ENCODE assay signal across 25 cellular contexts in the genomic region with DNA sequence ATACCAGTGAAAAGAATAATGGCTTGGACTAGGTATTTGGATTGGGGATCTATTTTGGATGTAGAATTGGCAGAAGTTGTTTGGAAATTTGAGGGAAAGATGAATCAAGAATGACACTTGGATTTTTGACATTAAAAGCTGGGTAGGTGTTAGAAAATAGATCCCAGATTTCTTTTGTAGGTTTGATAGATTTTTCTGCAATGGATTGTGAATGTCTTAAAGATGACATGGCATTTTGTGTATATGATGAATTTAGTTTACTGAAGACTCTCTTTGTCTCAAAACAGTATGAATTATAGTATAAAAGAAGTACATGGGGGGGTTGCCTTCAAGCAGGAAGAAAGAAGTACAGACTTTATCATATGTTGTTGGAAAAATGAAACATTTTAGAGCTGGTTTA.
DNase-seq lines count a peak whose midpoint lies in the region; ATAC-seq, FAIRE-seq and TF ChIP-seq lines count a peak whose summit lies in the region.
"Had no signal": no experiment of that assay in that cellular context is flagged by ENCODE, and none has a peak within 500 bp of the region (broad histone marks: within the 10 kb centered on the region; RNA-seq: fewer than 3 reads in every experiment).

No MANE protein-coding gene starts in this region.

- CTCF ChIA-PET in endothelial cell of umbilical vein (lab: Charles Lee), result interaction anchor here (1.8 kb wide), 1 partner anchor 162 kb away, joined by 16 read pairs; no protein-coding TSS in a partner anchor

- H3K27me3 ChIP-seq in SJCRH30 (no peaks in the 10 kb centered on the region), endothelial cell of umbilical vein (ENCODE audit: control insufficient read depth in 2 of 2, insufficient read depth in 2 of 2, low read length in 2 of 2) (no peaks in the 10 kb centered on the region), right atrium auricular region (no peaks in the 10 kb centered on the region)
- H3K27me3 ChIP-seq: foreskin keratinocyte, left lung, transverse colon had no signal

- H3K4me3 ChIP-seq in SJCRH30, result no peak overlapping the region
- no peak overlapping the region for H3K4me3 ChIP-seq in endothelial cell of umbilical vein (replicated peaks in 1 of 3; ENCODE audit: insufficient read depth in 1 of 3, low read depth in 1 of 3, low read length in 3 of 3)
- no peak overlapping the region for H3K4me3 ChIP-seq in right atrium auricular region
- H3K4me3 ChIP-seq: left lung, transverse colon had no signal

- H3K4me1 ChIP-seq in SJCRH30, result no peaks in the 10 kb centered on the region
- no peaks in the 10 kb centered on the region for H3K4me1 ChIP-seq in endothelial cell of umbilical vein (ENCODE audit: control insufficient read depth, extremely low read depth, insufficient read depth, low read length)
- peaks cover 0 to 14% of the 10 kb centered on the region in 2 donors for H3K4me1 ChIP-seq in right atrium auricular region
- H3K4me1 ChIP-seq: foreskin keratinocyte had no signal

- H3K9me3 Mint-ChIP-seq in activated T-cell treated with anti-CD3 and anti-CD28 coated beads, Interleukin-2, amount 50 U/mL, for 72 hours, result no peaks in the 10 kb centered on the region
- no peaks in the 10 kb centered on the region for H3K9me3 Mint-ChIP-seq in stimulated activated effector memory CD8-positive, alpha-beta T cell treated with anti-CD3 and anti-CD28 coated beads, Interleukin-12 subunit alpha, Interleukin-12 subunit beta, amount 100 ng/mL, for 72 hours
- H3K9me3 Mint-ChIP-seq: activated B cell treated with CpG ODN at 0.5 μM for 24 hours; CD4-positive, alpha-beta memory T cell; effector memory CD8-positive, alpha-beta T cell; T-helper 1 cell treated with Interleukin-12 subunit alpha and Interleukin-12 subunit beta and Interleukin-4 antibody, amounts not matched to agents 30 μg/mL and 1 μg/mL, for 36 hours had no signal

- no peak for ATAC-seq in activated T-cell treated with anti-CD3 and anti-CD28 coated beads, Interleukin-2, amount 50 U/mL, for 72 hours (replicated peaks in 1 of 2)
- ATAC-seq in stimulated activated effector memory CD8-positive, alpha-beta T cell treated with anti-CD3 and anti-CD28 coated beads, Interleukin-12 subunit alpha, Interleukin-12 subunit beta, amount 100 ng/mL, for 72 hours, result no peak
- ATAC-seq: effector memory CD8-positive, alpha-beta T cell; foreskin keratinocyte; left lung had no signal

- H3K27ac ChIP-seq in SJCRH30, result peak overlapping the region; percentile 10; the same call in 1 of the 2 replicates
- peak overlapping the region; percentile 11 for H3K27ac ChIP-seq in endothelial cell of umbilical vein (ENCODE audit: insufficient read depth, low read depth, low read length)
- no peak overlapping the region for H3K27ac ChIP-seq in right atrium auricular region
- H3K27ac ChIP-seq: foreskin keratinocyte, left lung had no signal

- dilution Hi-C loops in endothelial cell of umbilical vein (cut with MboI; ENCODE audit: extremely low pct_ligation_motif_present, low sequenced_read_pairs), result no loop called here

- POLR2A ChIA-PET in endothelial cell of umbilical vein (lab: Charles Lee), result no interaction called here

- no peak overlapping the region for H2AFZ ChIP-seq in endothelial cell of umbilical vein (ENCODE audit: low read depth, low read length)

- no peak overlapping the region for H3K4me3 Mint-ChIP-seq in activated T-cell treated with anti-CD3 and anti-CD28 coated beads, Interleukin-2, amount 50 U/mL, for 72 hours
- H3K4me3 Mint-ChIP-seq in stimulated activated effector memory CD8-positive, alpha-beta T cell treated with anti-CD3 and anti-CD28 coated beads, Interleukin-12 subunit alpha, Interleukin-12 subunit beta, amount 100 ng/mL, for 72 hours, result no peak overlapping the region
- H3K4me3 Mint-ChIP-seq: activated B cell treated with CpG ODN at 0.5 μM for 24 hours; CD4-positive, alpha-beta memory T cell; effector memory CD8-positive, alpha-beta T cell; T-helper 1 cell treated with Interleukin-12 subunit alpha and Interleukin-12 subunit beta and Interleukin-4 antibody, amounts not matched to agents 30 μg/mL and 1 μg/mL, for 36 hours had no signal

- no peak for TF ChIP-seq POLR2A in endothelial cell of umbilical vein (IDR thresholded peaks at IDR 0.05; ENCODE audit: low read depth, low read length)

- H3K4me1 Mint-ChIP-seq in activated T-cell treated with anti-CD3 and anti-CD28 coated beads, Interleukin-2, amount 50 U/mL, for 72 hours (ENCODE audit: low read depth), result no peaks in the 10 kb centered on the region
- no peaks in the 10 kb centered on the region for H3K4me1 Mint-ChIP-seq in stimulated activated effector memory CD8-positive, alpha-beta T cell treated with anti-CD3 and anti-CD28 coated beads, Interleukin-12 subunit alpha, Interleukin-12 subunit beta, amount 100 ng/mL, for 72 hours
- H3K4me1 Mint-ChIP-seq: activated B cell treated with CpG ODN at 0.5 μM for 24 hours had no signal

- H3K79me2 ChIP-seq in endothelial cell of umbilical vein (ENCODE audit: control insufficient read depth, insufficient read depth, low read length), result no peaks in the 10 kb centered on the region

- H3K27me3 Mint-ChIP-seq in activated T-cell treated with anti-CD3 and anti-CD28 coated beads, Interleukin-2, amount 50 U/mL, for 72 hours (ENCODE audit: low read depth), result no peaks in the 10 kb centered on the region
- H3K27me3 Mint-ChIP-seq: activated B cell treated with CpG ODN at 0.5 μM for 24 hours; CD4-positive, alpha-beta memory T cell; effector memory CD8-positive, alpha-beta T cell had no signal

- H3K36me3 ChIP-seq in SJCRH30 (peaks cover 14% of the 10 kb centered on the region), endothelial cell of umbilical vein (ENCODE audit: control insufficient read depth in 2 of 2, extremely low read depth in 1 of 2, insufficient read depth in 2 of 2, low read length in 2 of 2) (peaks cover 0 to 6% of the 10 kb centered on the region in 2 experiments), right atrium auricular region (peaks cover 11% of the 10 kb centered on the region)

- intact Hi-C loops in endothelial cell of umbilical vein (cut with micrococcal nuclease), result no loop called here

- H3K27ac Mint-ChIP-seq in activated T-cell treated with anti-CD3 and anti-CD28 coated beads, Interleukin-2, amount 50 U/mL, for 72 hours, result peak overlapping the region; percentile 13
- peak overlapping the region; percentile 3 for H3K27ac Mint-ChIP-seq in stimulated activated effector memory CD8-positive, alpha-beta T cell treated with anti-CD3 and anti-CD28 coated beads, Interleukin-12 subunit alpha, Interleukin-12 subunit beta, amount 100 ng/mL, for 72 hours
- H3K27ac Mint-ChIP-seq: activated B cell treated with CpG ODN at 0.5 μM for 24 hours; T-helper 1 cell treated with Interleukin-12 subunit alpha and Interleukin-12 subunit beta and Interleukin-4 antibody, amounts not matched to agents 30 μg/mL and 1 μg/mL, for 36 hours had no signal

- no peak overlapping the region for H3K4me2 ChIP-seq in endothelial cell of umbilical vein (ENCODE audit: insufficient read depth, low read length)

- no peak for TF ChIP-seq CTCF in endothelial cell of umbilical vein (IDR thresholded peaks at IDR 0.05; ENCODE audit: extremely low read depth in 1 of 2, insufficient read depth in 1 of 2, low read depth in 1 of 2, low read length in 2 of 2)
- no peak for TF ChIP-seq CTCF in right atrium auricular region (IDR thresholded peaks at IDR 0.05)

- no peaks in the 10 kb centered on the region for H4K20me1 ChIP-seq in endothelial cell of umbilical vein (replicated peaks; ENCODE audit: control insufficient read depth, extremely low read depth, insufficient read depth, low read length)

- BruUV-seq in endothelial cell of umbilical vein (replicated peaks; lab: Mats Ljungman, UMichigan), result no TSS peak

- DNase-seq in activated T-cell treated with anti-CD3 and anti-CD28 coated beads, Interleukin-2, amount 50 U/mL, for 72 hours, result no peak
- no peak for DNase-seq in activated T-cell treated with anti-CD3 and anti-CD28 coated beads, Interleukin-2, amount 50 U/mL, for 1 hour
- DNase-seq in SJCRH30 (no peak), endothelial cell of umbilical vein (ENCODE audit: low read depth, low spot score) (no peak), right atrium auricular region (ENCODE audit: low spot score) (no peak), NCI-H524 (lab: John Stamatoyannopoulos, UW) (no peak), DMS153 (lab: John Stamatoyannopoulos, UW) (no peak)
- no peak for DNase-seq in stimulated activated effector memory CD8-positive, alpha-beta T cell treated with anti-CD3 and anti-CD28 coated beads, Interleukin-12 subunit alpha, Interleukin-12 subunit beta, amount 100 ng/mL, for 72 hours (ENCODE audit: low spot score in 2 of 2)
- DNase-seq: ACHN; activated B cell treated with CpG ODN at 0.5 μM for 24 hours; anterior cingulate cortex; CD4-positive, alpha-beta memory T cell; cerebellar nuclear complex; effector memory CD8-positive, alpha-beta T cell; left lung; NCI-H1048; NCI-H2081; NCI-H510A; right cardiac atrium; SHP77; stimulated activated naive CD4-positive, alpha-beta T cell treated with Interleukin-2 at 50 U/mL for 16 hours; transverse colon had no signal

- no peak for FAIRE-seq in endothelial cell of umbilical vein (lab: Jason Lieb, UNC)
- FAIRE-seq: H54 had no signal

- H3K9me3 ChIP-seq in SJCRH30 (replicated peaks) (no peaks in the 10 kb centered on the region), endothelial cell of umbilical vein (replicated peaks; ENCODE audit: control insufficient read depth, insufficient read depth, low read length) (no peaks in the 10 kb centered on the region), right atrium auricular region (no peaks in the 10 kb centered on the region)
- H3K9me3 ChIP-seq: left lung, transverse colon had no signal

- H3K36me3 Mint-ChIP-seq in activated T-cell treated with anti-CD3 and anti-CD28 coated beads, Interleukin-2, amount 50 U/mL, for 72 hours (ENCODE audit: insufficient read depth in 2 of 2), result peaks cover 0 to 1% of the 10 kb centered on the region in 2 donors
- peaks cover 34% of the 10 kb centered on the region for H3K36me3 Mint-ChIP-seq in stimulated activated effector memory CD8-positive, alpha-beta T cell treated with anti-CD3 and anti-CD28 coated beads, Interleukin-12 subunit alpha, Interleukin-12 subunit beta, amount 100 ng/mL, for 72 hours

- H3K9ac ChIP-seq in endothelial cell of umbilical vein (replicated peaks; ENCODE audit: extremely low read depth, insufficient read depth, low read length), result no peak overlapping the region

- H3K9me1 ChIP-seq in endothelial cell of umbilical vein (replicated peaks; ENCODE audit: control insufficient read depth, extremely low read depth, insufficient read depth, low read length), result no peaks in the 10 kb centered on the region

TF ChIP-seq in endothelial cell of umbilical vein, 7 proteins besides CTCF, POLR2A, EP300 and RAD21 (continues in another document):
- TF ChIP-seq POLR2AphosphoS5 (IDR thresholded peaks at IDR 0.05; ENCODE audit: insufficient read depth, low read depth, low read length), result no peak
- TF ChIP-seq FOS (IDR thresholded peaks at IDR 0.05; ENCODE audit: borderline replicate concordance, insufficient read depth, low read length), result no peak
- no peak for TF ChIP-seq JUN (IDR thresholded peaks at IDR 0.05; ENCODE audit: borderline replicate concordance, insufficient read depth, insufficient read length, low read depth)
- no peak for TF ChIP-seq GATA2 (IDR thresholded peaks at IDR 0.05; ENCODE audit: insufficient read depth, insufficient read length, low read depth, low read length)
- TF ChIP-seq EZH2 (IDR thresholded peaks at IDR 0.05; ENCODE audit: borderline replicate concordance, low read depth, low read length, severe bottlenecking), result no peak

Comparison
In these comparisons a context has a peak if more than half of its experiments do, and no peak if none do; other contexts are left out.
1. H3K27ac ChIP-seq: peak in SJCRH30 (single experiment) and endothelial cell of umbilical vein (single experiment); none in right atrium auricular region (0 of 2).